Comparison of ENCODE assay signal across 11 cellular contexts in the genomic region with DNA sequence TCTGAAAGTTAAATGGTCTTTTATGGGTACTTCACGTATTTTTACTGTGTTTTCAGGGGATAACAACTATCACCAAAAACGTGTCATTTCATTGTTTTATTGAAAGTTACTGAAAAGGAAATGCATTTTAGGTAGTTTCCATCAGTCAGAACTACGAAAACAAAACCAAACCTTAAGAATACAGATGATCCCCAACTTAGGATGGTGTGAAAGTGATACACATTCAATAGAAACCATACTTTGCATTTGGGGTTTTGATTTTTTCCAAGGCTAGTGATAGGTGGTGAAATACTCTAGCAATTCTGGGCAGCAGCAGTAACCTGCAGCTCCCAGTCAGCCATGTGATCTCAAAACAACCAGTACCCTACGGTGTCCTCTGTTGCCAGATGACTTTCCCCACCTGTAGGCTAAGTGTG. TPM values are rescaled to one million over a fixed set of nuclear protein-coding genes. Genes with fewer than 3 reads are reported as not detected.
DNase-seq lines count a peak whose midpoint lies in the region; ATAC-seq and TF ChIP-seq lines count a peak whose summit lies in the region.
"Had no signal": no experiment of that assay in that cellular context is flagged by ENCODE, and none has a peak within 500 bp of the region (broad histone marks: within the 10 kb centered on the region; RNA-seq: fewer than 3 reads in every experiment).

No MANE protein-coding gene starts in this region.

- peaks cover 1% of the 10 kb centered on the region for H3K79me1 ChIP-seq in neuronal stem cell (ENCODE audit: low read depth, low read length)

- H3K18ac ChIP-seq in neuronal stem cell (ENCODE audit: low read length), result no peak overlapping the region

- no peak overlapping the region for H2BK12ac ChIP-seq in neuronal stem cell (ENCODE audit: low read length)

- H3K4me3 ChIP-seq in neuronal stem cell (ENCODE audit: low read length in 2 of 2) (no peak overlapping the region), right cardiac atrium (ENCODE audit: low read length) (no peak overlapping the region)
- H3K4me3 ChIP-seq: lung had no signal

- peaks cover 0 to 5% of the 10 kb centered on the region in 2 donors for H3K36me3 ChIP-seq in neuronal stem cell (replicated peaks in 1 of 2; ENCODE audit: control insufficient read depth in 2 of 2, insufficient read depth in 2 of 2, low read length in 2 of 2)

- no peak overlapping the region for H3K9ac ChIP-seq in neuronal stem cell (ENCODE audit: low read depth, low read length, poor library complexity)

- peaks cover 19% of the 10 kb centered on the region for H3K4me1 Mint-ChIP-seq in endothelial cell (ENCODE audit: unreplicated experiment)

- no peak overlapping the region for H2BK120ac ChIP-seq in neuronal stem cell (ENCODE audit: low read depth, low read length)

- no peak overlapping the region for H3K4ac ChIP-seq in neuronal stem cell (ENCODE audit: low read length)

- no peak overlapping the region for H3K27ac Mint-ChIP-seq in endothelial cell (ENCODE audit: unreplicated experiment)

- H3K4me1 ChIP-seq in neuronal stem cell (ENCODE audit: control insufficient read depth in 2 of 2, insufficient read depth in 1 of 2, low read depth in 1 of 2, low read length in 2 of 2) (peaks cover 0 to 2% of the 10 kb centered on the region in 2 donors), right cardiac atrium (ENCODE audit: control insufficient read depth, insufficient read depth, low read length) (no peaks in the 10 kb centered on the region)

- H3K9me3 ChIP-seq in neuronal stem cell (replicated peaks in 1 of 2; ENCODE audit: control insufficient read depth in 2 of 2, insufficient read depth in 1 of 2, low read depth in 1 of 2, low read length in 2 of 2) (no peaks in the 10 kb centered on the region), right cardiac atrium (ENCODE audit: control insufficient read depth, low read length) (no peaks in the 10 kb centered on the region)

- H3K36me3 Mint-ChIP-seq in endothelial cell (ENCODE audit: low read depth, unreplicated experiment), result no peaks in the 10 kb centered on the region

- TF ChIP-seq CTCF in endothelial cell (IDR thresholded peaks at IDR 0.05; ENCODE audit: unreplicated experiment), result no peak

- H2BK5ac ChIP-seq in neuronal stem cell (ENCODE audit: low read length), result no peak overlapping the region

- H3K27me3 Mint-ChIP-seq in endothelial cell (ENCODE audit: unreplicated experiment), result no peaks in the 10 kb centered on the region

- peak; percentile 44 for DNase-seq in central memory CD4-positive, alpha-beta T cell
- DNase-seq in endothelial cell (ENCODE audit: low spot score) (no peak), neuronal stem cell (ENCODE audit: low spot score) (no peak), ecto neural progenitor cell (ENCODE audit: low spot score) (no peak), right cardiac atrium (no peak)
- DNase-seq: activated effector memory CD4-positive, alpha-beta T cell treated with Interleukin-2 at 50 U/mL for 16 hours; SHP77 had no signal

- intact Hi-C loops in right cardiac atrium (cut with DNase I), result loop anchor here in 1 of 4 donors (10.0 kb wide), 1 partner anchor 89 kb away; no protein-coding TSS in a partner anchor

- no peak overlapping the region for H3K14ac ChIP-seq in neuronal stem cell (ENCODE audit: low read length)

- H2BK15ac ChIP-seq in neuronal stem cell (ENCODE audit: low read length), result no peak overlapping the region

- no peak overlapping the region for H3K4me2 ChIP-seq in neuronal stem cell (ENCODE audit: insufficient read depth, low read length, poor library complexity, severe bottlenecking)

- H4K91ac ChIP-seq in neuronal stem cell (ENCODE audit: low read depth, low read length, poor library complexity), result no peak overlapping the region

- H3K4me3 Mint-ChIP-seq in endothelial cell (ENCODE audit: unreplicated experiment), result no peak overlapping the region

- H2AFZ ChIP-seq in neuronal stem cell (ENCODE audit: low read length), result no peak overlapping the region

- H4K8ac ChIP-seq in neuronal stem cell (ENCODE audit: low read depth, low read length), result no peak overlapping the region

- H3K27ac ChIP-seq in neuronal stem cell (replicated peaks; ENCODE audit: low read length) (no peak overlapping the region), right cardiac atrium (ENCODE audit: low read length) (no peak overlapping the region)

- no peaks in the 10 kb centered on the region for H3K9me3 Mint-ChIP-seq in endothelial cell (ENCODE audit: unreplicated experiment)

- no peak overlapping the region for H2AK5ac ChIP-seq in neuronal stem cell (ENCODE audit: low read depth, low read length)

- H3K23ac ChIP-seq in neuronal stem cell (ENCODE audit: low read depth, low read length, poor library complexity), result no peak overlapping the region

- WGBS in neuronal stem cell (ENCODE audit: extremely low coverage in 2 of 2, insufficient read length in 2 of 2, insufficient replicate concordance in 1 of 2), 2 donors, result no CpG with 5 or more reads among the region's 4 CpGs
- whole genome bisulfite sequencing in right cardiac atrium, result 83% methylated on average over 4 of the region's 4 CpGs

- ATAC-seq in GM18867 (IDR thresholded peaks at IDR 0.05; ENCODE audit: unreplicated experiment), result peak; percentile 60
- peak; percentile 49 for ATAC-seq in GM21529 (IDR thresholded peaks at IDR 0.05; ENCODE audit: unreplicated experiment)
- peak; percentile 62 for ATAC-seq in HG03354 (IDR thresholded peaks at IDR 0.05; ENCODE audit: poor library complexity, severe bottlenecking, unreplicated experiment)
- no peak for ATAC-seq in right cardiac atrium

- H3K27me3 ChIP-seq in neuronal stem cell (ENCODE audit: control insufficient read depth in 3 of 3, insufficient read depth in 3 of 3, low read depth in 1 of 3, low read length in 3 of 3), result no peaks in the 10 kb centered on the region
- H3K27me3 ChIP-seq in right cardiac atrium (ENCODE audit: control insufficient read depth, insufficient read depth), result no peaks in the 10 kb centered on the region

RNA-seq across cellular contexts. Expression of a gene that starts 25.9 kb away (rescaled TPM):
- total RNA-seq in endothelial cell (ENCODE audit: unreplicated experiment), result 29.0 TPM
- 31.7 TPM for polyA plus RNA-seq in neuronal stem cell (2013, experiment 1 of 2)
- 33.0 TPM for polyA plus RNA-seq in neuronal stem cell (2013, experiment 2 of 2)
- total RNA-seq in right cardiac atrium, result 10 to 100 TPM in 3 of 4 donors, 1 to 10 TPM in 1; 9.0 to 10.5 (median 10.0) TPM
- 4.9 TPM for polyA plus RNA-seq in right cardiac atrium

RNA-seq across cellular contexts. Expression of a gene that starts 32.3 kb away (rescaled TPM):
- total RNA-seq in endothelial cell (ENCODE audit: unreplicated experiment), result 7.5 TPM
- 16.4 TPM for polyA plus RNA-seq in neuronal stem cell (2013, experiment 1 of 2)
- 16.7 TPM for polyA plus RNA-seq in neuronal stem cell (2013, experiment 2 of 2)
- total RNA-seq in right cardiac atrium, result 1 to 10 TPM; 4.5 to 6.2 (median 5.4) TPM
- polyA plus RNA-seq in right cardiac atrium, result 3.0 TPM

Comparison
In these comparisons a context has a peak if more than half of its experiments do, and no peak if none do; other contexts are left out.
1. ATAC-seq: peak in GM18867 (single experiment), GM21529 (single experiment) and HG03354 (single experiment); none in right cardiac atrium (0 of 2).